In the genomic region with DNA sequence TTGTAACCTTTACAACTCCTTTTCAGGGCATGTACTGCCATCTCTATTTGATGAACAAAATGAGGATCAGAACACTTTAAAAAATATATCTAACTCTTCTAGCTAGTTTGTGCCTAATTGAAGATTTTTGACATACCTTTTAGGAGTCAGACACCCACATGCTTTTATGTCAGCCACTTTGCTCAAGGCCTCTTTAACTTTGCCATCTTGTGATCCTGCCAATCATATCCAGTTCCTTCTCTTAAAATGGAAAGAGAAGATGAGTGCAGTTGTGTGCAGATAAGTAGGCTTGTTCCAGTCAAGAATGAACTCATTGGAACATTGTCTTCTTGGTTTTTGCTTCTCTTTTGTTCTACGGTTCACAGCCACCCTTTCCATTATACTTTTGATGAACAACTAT, we compare ENCODE assay signal across 6 cellular contexts.
"Had no signal": no experiment of that assay in that cellular context is flagged by ENCODE, and none has a peak within 500 bp of the region (broad histone marks: within the 10 kb centered on the region; RNA-seq: fewer than 3 reads in every experiment).

No MANE protein-coding gene starts in this region.

- DNase-seq: IMR-90, KBM-7, KG1 had no signal

- H3K27ac ChIP-seq: HL-60 had no signal

- ATAC-seq: HepG2, K562 had no signal

- H3K4me3 ChIP-seq: K562 had no signal
